5 cellular contexts compared by ENCODE assay signal in the genomic region with DNA sequence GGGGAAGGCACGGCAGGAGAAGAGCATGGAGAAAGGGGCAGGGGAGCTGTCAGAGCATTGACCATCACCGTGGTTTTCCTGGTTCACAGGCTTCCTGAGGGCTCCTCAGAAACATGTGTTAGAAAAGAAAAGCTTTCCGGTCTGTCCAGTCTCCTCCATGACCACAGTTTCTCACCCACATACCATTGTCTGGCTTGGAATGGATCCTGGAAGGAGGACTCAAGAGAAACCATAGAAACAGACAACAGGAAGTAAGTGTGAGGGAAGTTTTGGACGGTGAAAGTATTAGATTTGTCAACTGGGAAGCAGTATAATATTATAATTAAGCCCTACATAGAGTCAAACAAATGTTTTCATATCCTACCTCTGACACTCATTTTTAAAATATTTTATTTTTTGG. TPM values are rescaled to one million over a fixed set of nuclear protein-coding genes. Genes with fewer than 3 reads are reported as not detected.
A peak's percentile ranks its signal among the peaks of the same experiment; 100 is the strongest.
DNase-seq lines count a peak whose midpoint lies in the region; ATAC-seq and TF ChIP-seq lines count a peak whose summit lies in the region.
"Not testable (repeated sequence)": the region's sequence is repeated elsewhere in the genome, so short reads cannot be mapped to it uniquely, and the experiment has no call there.

No MANE protein-coding gene starts in this region.

- POLR2A ChIA-PET in IMR-90 (lab: Charles Lee; ENCODE audit: unreplicated experiment), result not testable (repeated sequence)

- no CpG with 5 or more reads among the region's 4 CpGs for WGBS in IMR-90 (ENCODE audit: extremely low coverage in 2 of 2, insufficient read length in 1 of 2), 2 experiments
- no CpG with 5 or more reads among the region's 4 CpGs for WGBS in heart right ventricle, 2 donors
- WGBS in upper lobe of left lung, 2 donors, result no CpG with 5 or more reads among the region's 4 CpGs

- H3K4me2 ChIP-seq in IMR-90 (ENCODE audit: low read depth, low read length), result not testable (repeated sequence)

- not testable (repeated sequence) for H3K79me1 ChIP-seq in IMR-90 (ENCODE audit: low read depth in 1 of 2, low read length in 2 of 2)

- not testable (repeated sequence) for H3K56ac ChIP-seq in IMR-90 (ENCODE audit: extremely low read depth, insufficient read depth, low read length)

- not testable (repeated sequence) for H3K14ac ChIP-seq in IMR-90 (replicated peaks; ENCODE audit: low read depth, low read length)

- H3K23ac ChIP-seq in IMR-90 (ENCODE audit: low read depth, low read length), result not testable (repeated sequence)

- H2AK5ac ChIP-seq in IMR-90 (ENCODE audit: low read depth, low read length), result not testable (repeated sequence)

- H3K4ac ChIP-seq in IMR-90 (ENCODE audit: low read depth, low read length), result not testable (repeated sequence)

- H2AFZ ChIP-seq in IMR-90 (replicated peaks; ENCODE audit: low read length, poor library complexity), result not testable (repeated sequence)

- not testable (repeated sequence) for DNase-seq in IMR-90, heart right ventricle, left lung, upper lobe of left lung

- not testable (repeated sequence) for H4K20me1 ChIP-seq in IMR-90 (ENCODE audit: insufficient read depth, low read length)

- not testable (repeated sequence) for H3K9ac ChIP-seq in IMR-90 (ENCODE audit: low read depth, low read length)

- H3K18ac ChIP-seq in IMR-90 (ENCODE audit: low read depth, low read length), result not testable (repeated sequence)

- CTCF ChIA-PET in IMR-90 (lab: Yijun Ruan, JAX), result not testable (repeated sequence)

- not testable (repeated sequence) for H3K27me3 ChIP-seq in IMR-90 (ENCODE audit: control insufficient read depth, insufficient read depth, low read length); heart right ventricle; left lung; upper lobe of left lung

- not testable (repeated sequence) for H2BK15ac ChIP-seq in IMR-90 (ENCODE audit: low read depth, low read length)

- BruUV-seq in IMR-90 (replicated peaks; lab: Mats Ljungman, UMichigan), result not testable (repeated sequence)

- H3K4me3 ChIP-seq in IMR-90 (ENCODE audit: insufficient read depth, low read depth, low read length); heart right ventricle; left lung; upper lobe of left lung: not testable (repeated sequence)

- TF ChIP-seq CTCF in IMR-90 (conservative IDR thresholded peaks at IDR 0.05; ENCODE audit: low read depth, low read length); heart right ventricle (IDR thresholded peaks at IDR 0.05); left lung (IDR thresholded peaks at IDR 0.05); upper lobe of left lung (IDR thresholded peaks at IDR 0.05): not testable (repeated sequence)

- not testable (repeated sequence) for H4K8ac ChIP-seq in IMR-90 (ENCODE audit: low read depth in 2 of 2, low read length in 2 of 2)

- not testable (repeated sequence) for TF ChIP-seq POLR2A in IMR-90 (IDR thresholded peaks at IDR 0.05; ENCODE audit: low read depth, low read length); upper lobe of left lung (IDR thresholded peaks at IDR 0.05)

- dilution Hi-C loops in IMR-90 (cut with HindIII; ENCODE audit: low sequenced_read_pairs, unreplicated experiment), result not testable (repeated sequence)

- H3K27ac ChIP-seq in IMR-90 (ENCODE audit: insufficient read depth, low read length); heart right ventricle; left lung; upper lobe of left lung: not testable (repeated sequence)

- H2BK5ac ChIP-seq in IMR-90 (ENCODE audit: low read depth, low read length, poor library complexity, severe bottlenecking), result not testable (repeated sequence)

- H3K9me1 ChIP-seq in IMR-90 (ENCODE audit: insufficient read depth, low read length), result not testable (repeated sequence)

- not testable (repeated sequence) for H2AK9ac ChIP-seq in IMR-90 (replicated peaks; ENCODE audit: low read depth, low read length, poor library complexity)

- H3K4me1 ChIP-seq in IMR-90 (ENCODE audit: control insufficient read depth, insufficient read depth, low read length); heart right ventricle; left lung; upper lobe of left lung: not testable (repeated sequence)

- not testable (repeated sequence) for TF ChIP-seq RAD21 in IMR-90 (IDR thresholded peaks at IDR 0.05; ENCODE audit: low read length)

- H4K5ac ChIP-seq in IMR-90 (ENCODE audit: low read depth, low read length), result not testable (repeated sequence)

- intact Hi-C loops in IMR-90 (cut with micrococcal nuclease); heart right ventricle (cut with DNase I); left lung (cut with DNase I): not testable (repeated sequence)

- H4K91ac ChIP-seq in IMR-90 (ENCODE audit: insufficient read depth, low read depth, low read length), result not testable (repeated sequence)

- ATAC-seq in IMR-90 (ENCODE audit: low read depth) (peak; percentile 63), esophagus mucosa (peak; percentile 25), heart right ventricle (peak in 6 of 8 donors; percentile 20 to 51 (median 39)), left lung (peak; percentile 36), upper lobe of left lung (ENCODE audit: low FRiP score in 2 of 2) (peak; percentile 13 to 62)

- in situ Hi-C loops in IMR-90 (cut with MboI; ENCODE audit: low sequenced_read_pairs), result not testable (repeated sequence)

- TF ChIP-seq EP300 in upper lobe of left lung (IDR thresholded peaks at IDR 0.05), result not testable (repeated sequence)

- H3K36me3 ChIP-seq in IMR-90 (ENCODE audit: control insufficient read depth, insufficient read depth, low read length); heart right ventricle; left lung; upper lobe of left lung: not testable (repeated sequence)

- not testable (repeated sequence) for H2BK120ac ChIP-seq in IMR-90 (ENCODE audit: low read depth, low read length)

- H2BK20ac ChIP-seq in IMR-90 (ENCODE audit: low read depth, low read length), result not testable (repeated sequence)

- not testable (repeated sequence) for H3K9me3 ChIP-seq in IMR-90 (ENCODE audit: control insufficient read depth, insufficient read depth, low read length); heart right ventricle; left lung; upper lobe of left lung

RNA-seq across cellular contexts. Expression of a gene that starts 52.7 kb away (rescaled TPM):
- total RNA-seq in IMR-90 (2012; rRNA removed), result 51.7 and 55.4 TPM in 2 replicates
- polyA plus RNA-seq in IMR-90 (2012; rRNA removed), result 23.6 and 24.8 TPM in 2 replicates
- polyA plus RNA-seq in IMR-90 (2012; cell fraction: cytosol; rRNA removed), result 22.3 and 24.0 TPM in 2 replicates
- polyA plus RNA-seq in IMR-90 (2012; cell fraction: nucleus; rRNA removed; ENCODE audit: low replicate concordance), result 11.7 and 12.8 TPM in 2 replicates
- 33.6 TPM for total RNA-seq in esophagus mucosa
- total RNA-seq in heart right ventricle, result 10 to 100 TPM in 8 of 10 donors, 1 to 10 TPM in 2; 6.6 to 18.4 (median 10.8) TPM
- 10 to 100 TPM in 1 of 2 donors, 1 to 10 TPM in 1; 6.3 to 10.9 TPM for polyA plus RNA-seq in heart right ventricle
- total RNA-seq in left lung, result 10 to 100 TPM; 37.9 to 38.4 TPM
- total RNA-seq in upper lobe of left lung, result 10 to 100 TPM; 35.2 to 83.6 (median 70.6) TPM
